In the genomic region with DNA sequence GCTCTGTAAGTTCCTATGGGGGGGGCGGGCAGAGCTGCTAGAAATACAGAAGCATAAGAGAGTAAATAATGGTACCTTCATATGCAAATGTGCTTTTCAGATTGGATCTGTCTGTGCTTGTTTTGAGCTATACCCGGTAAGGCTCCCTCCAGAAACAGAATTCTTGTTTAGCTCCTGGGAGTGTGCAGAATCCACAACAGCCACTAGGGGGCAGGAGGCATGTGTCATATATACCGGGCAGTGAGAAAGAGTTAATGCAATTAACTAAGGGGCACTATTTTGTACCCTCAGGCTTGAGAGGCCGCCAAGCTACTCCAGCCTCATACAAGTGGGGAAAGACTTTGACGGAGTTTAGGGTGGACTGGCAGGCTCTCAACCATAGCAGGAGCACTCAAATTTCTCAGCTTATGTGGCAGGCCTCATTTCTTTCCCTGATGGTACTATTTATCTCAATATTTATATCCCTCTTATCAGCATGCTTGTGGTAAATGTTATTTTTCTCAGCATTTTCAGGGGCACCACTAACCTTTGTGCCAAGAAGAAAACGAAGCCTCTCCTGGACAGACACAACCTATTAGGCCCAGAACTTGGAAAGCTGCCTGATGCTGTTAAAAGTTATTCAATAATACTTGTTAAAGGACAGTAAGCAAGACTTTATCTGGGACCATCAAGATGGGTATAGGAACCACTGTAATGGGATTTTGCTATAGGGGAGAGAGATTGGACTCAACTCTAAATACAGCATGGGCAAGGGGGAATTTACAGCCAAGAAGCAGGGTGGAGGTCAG, we compare ENCODE assay signal across 8 cellular contexts. TPM values are rescaled to one million over a fixed set of nuclear protein-coding genes. Genes with fewer than 3 reads are reported as not detected.
A peak's percentile ranks its signal among the peaks of the same experiment; 100 is the strongest.
DNase-seq lines count a peak whose midpoint lies in the region; ATAC-seq, FAIRE-seq and TF ChIP-seq lines count a peak whose summit lies in the region.

No MANE protein-coding gene starts in this region.

- peak; percentile 72 for ATAC-seq in HG02973 (IDR thresholded peaks at IDR 0.05; ENCODE audit: unreplicated experiment)
- ATAC-seq in HepG2 = peak; percentile 93

- H3K79me2 ChIP-seq in HepG2 (ENCODE audit: insufficient read depth, low read length) = no peaks in the 10 kb centered on the region

- H3K9me3 ChIP-seq in HepG2 (ENCODE audit: low read length) = no peaks in the 10 kb centered on the region

- POLR2A ChIA-PET in HepG2 (lab: Yijun Ruan, JAX) = interaction anchor here (0.6 to 2.8 kb wide), 11 partner anchors 9 to 172 kb away, joined by 3 to 19 read pairs (median 7); a partner anchor contains a TSS

- 0% methylated on average over 4 of the region's 6 CpGs for WGBS in HepG2 (ENCODE audit: low lambda C conversion rate)

- H3K36me3 ChIP-seq in HepG2 (replicated peaks in 1 of 2; ENCODE audit: control insufficient read depth in 1 of 2, insufficient read depth in 2 of 2, low read length in 2 of 2) = no peaks in the 10 kb centered on the region

- TF ChIP-seq POLR2A in HepG2 (IDR thresholded peaks at IDR 0.05; ENCODE audit: insufficient read depth in 1 of 2, low read depth in 2 of 2, low read length in 2 of 2) = no peak

- TF ChIP-seq EP300 in HepG2 (IDR thresholded peaks at IDR 0.05; ENCODE audit: low read depth in 2 of 2, low read length in 2 of 2) (no peak), HepG2 (CRISPR knock-in tag; IDR thresholded peaks at IDR 0.05; ENCODE audit: borderline replicate concordance) (no peak)

- H3K9me3 Mint-ChIP-seq in chondrocyte (ENCODE audit: low read depth) = no peaks in the 10 kb centered on the region

- TF ChIP-seq CTCF in GM10266 (IDR thresholded peaks at IDR 0.05; ENCODE audit: control insufficient read depth, insufficient read depth, low read depth, missing control alignments) (peak; percentile 96), chondrocyte (IDR thresholded peaks at IDR 0.05) (peak; percentile 95), HepG2 (CRISPR knock-in tag; IDR thresholded peaks at IDR 0.05) (peak; percentile 86)

- H3K4me1 ChIP-seq in HepG2 (ENCODE audit: insufficient read depth, low read length) = peaks cover 38% of the 10 kb centered on the region

- H3K9ac ChIP-seq in HepG2 (ENCODE audit: insufficient read depth, low read depth, low read length) = peak overlapping the region; percentile 12; the same call in 1 of the 2 replicates

- no peaks in the 10 kb centered on the region for H4K20me1 ChIP-seq in HepG2 (ENCODE audit: insufficient read depth, low read length)

- CTCF ChIA-PET in HepG2 (lab: Yijun Ruan, JAX; ENCODE audit: low intra/inter-chr PET ratio, low total read pairs) = interaction anchor here (1.1 to 2.3 kb wide), 4 partner anchors 51 to 157 kb away, joined by 3 to 15 read pairs (median 6); a partner anchor contains a TSS

- H3K27ac Mint-ChIP-seq in chondrocyte (ENCODE audit: unreplicated experiment) = no peak overlapping the region

- no peak overlapping the region for H2AFZ ChIP-seq in HepG2 (ENCODE audit: low read length)

- DNase-seq in GM10266 (ENCODE audit: extremely low spot score) (peak; percentile 74), NCI-H446 (lab: John Stamatoyannopoulos, UW) (peak; percentile 15 to 74), chondrocyte (ENCODE audit: low spot score) (peak; percentile 43), HepG2 (ENCODE audit: low spot score) (peak; percentile 66), OCI-M2 (lab: John Stamatoyannopoulos, UW; ENCODE audit: unreplicated experiment) (no peak)
- DNase-seq in activated CD4-positive, CD25-positive, alpha-beta regulatory T cell treated with anti-CD3 and anti-CD28 coated beads, Interleukin-2, amount 50 U/mL, for 72 hours = peak; percentile 72
- DNase-seq in stimulated activated CD4-positive, alpha-beta T cell treated with anti-CD3 and anti-CD28 coated beads, TNF-alpha, amount 100 ng/mL, for 4 hours (ENCODE audit: low read depth in 3 of 3) = peak; percentile 52 to 64 (median 55)

- intact Hi-C loops in HepG2 (cut with micrococcal nuclease; ENCODE audit: unreplicated experiment) = loop anchor here (1.0 to 2.0 kb wide), 2 partner anchors 51 to 157 kb away; a partner anchor contains a TSS

- no TSS peak for BruUV-seq in HepG2 (replicated peaks; lab: Mats Ljungman, UMichigan)

- H3K36me3 Mint-ChIP-seq in chondrocyte (ENCODE audit: low read depth) = no peaks in the 10 kb centered on the region

- in situ Hi-C loops in HepG2 (cut with HindIII; ENCODE audit: extremely low pct_ligation_motif_present, low pct_unique_long_range_greater_than_20kb) = loop anchor here (10.0 kb wide), 2 partner anchors 51 to 161 kb away; a partner anchor contains a TSS

- no peak overlapping the region for H3K4me3 ChIP-seq in HepG2 (replicated peaks in 1 of 3; ENCODE audit: insufficient read depth in 1 of 3, low read depth in 2 of 3, low read length in 3 of 3)

- H3K4me3 Mint-ChIP-seq in chondrocyte (ENCODE audit: unreplicated experiment) = no peak overlapping the region

- no peak overlapping the region for H3K27ac ChIP-seq in HepG2 (ENCODE audit: extremely low read length, insufficient read depth, low read length)

- TF ChIP-seq RAD21 in HepG2 (CRISPR knock-in tag; IDR thresholded peaks at IDR 0.05) = peak; percentile 74

- FAIRE-seq in HepG2 (lab: Jason Lieb, UNC) = peak; percentile 37

- peak overlapping the region; percentile 52 for H3K4me2 ChIP-seq in HepG2 (ENCODE audit: low read depth, low read length)

- H3K27me3 Mint-ChIP-seq in chondrocyte (ENCODE audit: low read depth) = no peaks in the 10 kb centered on the region

- H3K27me3 ChIP-seq in HepG2 (ENCODE audit: control insufficient read depth in 1 of 2, insufficient read depth in 2 of 2, low read length in 2 of 2) = no peaks in the 10 kb centered on the region

- no peaks in the 10 kb centered on the region for H3K4me1 Mint-ChIP-seq in chondrocyte (ENCODE audit: low read depth)

RNA-seq across cellular contexts. Expression of a gene that starts 10.7 kb away (rescaled TPM):
- total RNA-seq in chondrocyte = 4.3 to 12.3 TPM (median 10.7 TPM) in 3 replicates
- total RNA-seq in HepG2 (2016; rRNA removed; fragmentation: Illumina TruSeq; extraction: Trizol) = 216 and 292 TPM in 2 replicates
- total RNA-seq in HepG2 (2016; cell fraction: cytosol; rRNA removed; fragmentation: Illumina TruSeq; extraction: Trizol; ENCODE audit: low read depth) = 661 and 704 TPM in 2 replicates
- total RNA-seq in HepG2 (2016; cell fraction: insoluble cytoplasmic fraction; rRNA removed; fragmentation: Illumina TruSeq; extraction: Trizol) = 238 and 290 TPM in 2 replicates
- 633 and 641 TPM in 2 replicates for total RNA-seq in HepG2 (2016; cell fraction: membrane; rRNA removed; fragmentation: Illumina TruSeq; extraction: Trizol)
- total RNA-seq in HepG2 (2016; cell fraction: nucleus; rRNA removed; fragmentation: Illumina TruSeq; extraction: Trizol) = 133 and 151 TPM in 2 replicates
- polyA plus RNA-seq in HepG2 (2011; rRNA removed) = 159 and 193 TPM in 2 replicates
- polyA plus RNA-seq in HepG2 (2011; cell fraction: cytosol; rRNA removed) = 149 and 152 TPM in 2 replicates
- 166 and 206 TPM in 2 replicates for polyA plus RNA-seq in HepG2 (2011; cell fraction: nucleus; rRNA removed)
- 145 and 146 TPM in 2 replicates for polyA plus RNA-seq in HepG2 (2012)
- polyA plus RNA-seq in HepG2 (2016; cell fraction: cytosol; fragmentation: Illumina TruSeq; extraction: Trizol; ENCODE audit: low read depth) = 677 and 732 TPM in 2 replicates
- polyA plus RNA-seq in HepG2 (2016; cell fraction: insoluble cytoplasmic fraction; fragmentation: Illumina TruSeq; extraction: Trizol; ENCODE audit: low read depth) = 223 and 226 TPM in 2 replicates
- 572 and 580 TPM in 2 replicates for polyA plus RNA-seq in HepG2 (2016; cell fraction: membrane; fragmentation: Illumina TruSeq; extraction: Trizol; ENCODE audit: low read depth)
- 273 and 282 TPM in 2 replicates for polyA plus RNA-seq in HepG2 (2016; cell fraction: nucleus; fragmentation: Illumina TruSeq; extraction: Trizol; ENCODE audit: insufficient read depth, low read depth)
- polyA minus RNA-seq in HepG2 (2011; rRNA and poly(A)+ RNA removed; ENCODE audit: low replicate concordance) = 85.8 and 95.1 TPM in 2 replicates
- polyA minus RNA-seq in HepG2 (2011; cell fraction: cytosol; rRNA and poly(A)+ RNA removed) = 30.3 and 32.7 TPM in 2 replicates
- 68.9 and 72.5 TPM in 2 replicates for polyA minus RNA-seq in HepG2 (2011; cell fraction: nucleus; rRNA and poly(A)+ RNA removed)

RNA-seq across cellular contexts. Expression of a gene that starts 16.9 kb away (rescaled TPM):
- total RNA-seq in chondrocyte (1,031 to 1,215 TPM (median 1,058 TPM) in 3 replicates), HepG2 (2016; rRNA removed; fragmentation: Illumina TruSeq; extraction: Trizol) (2,066 and 2,598 TPM in 2 replicates)
- 1,884 and 2,042 TPM in 2 replicates for total RNA-seq in HepG2 (2016; cell fraction: cytosol; rRNA removed; fragmentation: Illumina TruSeq; extraction: Trizol; ENCODE audit: low read depth)
- 2,199 and 2,677 TPM in 2 replicates for total RNA-seq in HepG2 (2016; cell fraction: insoluble cytoplasmic fraction; rRNA removed; fragmentation: Illumina TruSeq; extraction: Trizol)
- 1,573 and 1,587 TPM in 2 replicates for total RNA-seq in HepG2 (2016; cell fraction: membrane; rRNA removed; fragmentation: Illumina TruSeq; extraction: Trizol)
- total RNA-seq in HepG2 (2016; cell fraction: nucleus; rRNA removed; fragmentation: Illumina TruSeq; extraction: Trizol) = 582 and 612 TPM in 2 replicates
- 1,130 and 1,263 TPM in 2 replicates for polyA plus RNA-seq in HepG2 (2011; rRNA removed)
- 1,588 and 1,623 TPM in 2 replicates for polyA plus RNA-seq in HepG2 (2011; cell fraction: cytosol; rRNA removed)
- 397 and 543 TPM in 2 replicates for polyA plus RNA-seq in HepG2 (2011; cell fraction: nucleus; rRNA removed)
- polyA plus RNA-seq in HepG2 (2012) = 1,977 and 2,062 TPM in 2 replicates
- polyA plus RNA-seq in HepG2 (2016; cell fraction: cytosol; fragmentation: Illumina TruSeq; extraction: Trizol; ENCODE audit: low read depth) = 1,937 and 2,024 TPM in 2 replicates
- 1,705 and 1,710 TPM in 2 replicates for polyA plus RNA-seq in HepG2 (2016; cell fraction: insoluble cytoplasmic fraction; fragmentation: Illumina TruSeq; extraction: Trizol; ENCODE audit: low read depth)
- polyA plus RNA-seq in HepG2 (2016; cell fraction: membrane; fragmentation: Illumina TruSeq; extraction: Trizol; ENCODE audit: low read depth) = 1,088 and 1,107 TPM in 2 replicates
- polyA plus RNA-seq in HepG2 (2016; cell fraction: nucleus; fragmentation: Illumina TruSeq; extraction: Trizol; ENCODE audit: insufficient read depth, low read depth) = 679 and 692 TPM in 2 replicates
- polyA minus RNA-seq in HepG2 (2011; rRNA and poly(A)+ RNA removed; ENCODE audit: low replicate concordance) = 1,440 and 2,606 TPM in 2 replicates
- polyA minus RNA-seq in HepG2 (2011; cell fraction: cytosol; rRNA and poly(A)+ RNA removed) = 681 and 793 TPM in 2 replicates
- 194 and 303 TPM in 2 replicates for polyA minus RNA-seq in HepG2 (2011; cell fraction: nucleus; rRNA and poly(A)+ RNA removed)

RNA-seq across cellular contexts. Expression of a gene that starts 51.4 kb away (rescaled TPM):
- total RNA-seq in chondrocyte (1.6 to 47.6 TPM (median 43.5 TPM) in 3 replicates), HepG2 (2016; rRNA removed; fragmentation: Illumina TruSeq; extraction: Trizol) (7.3 and 13.6 TPM in 2 replicates)
- total RNA-seq in HepG2 (2016; cell fraction: cytosol; rRNA removed; fragmentation: Illumina TruSeq; extraction: Trizol; ENCODE audit: low read depth) = 3.5 and 3.8 TPM in 2 replicates
- 6.3 and 14.4 TPM in 2 replicates for total RNA-seq in HepG2 (2016; cell fraction: insoluble cytoplasmic fraction; rRNA removed; fragmentation: Illumina TruSeq; extraction: Trizol)
- total RNA-seq in HepG2 (2016; cell fraction: membrane; rRNA removed; fragmentation: Illumina TruSeq; extraction: Trizol) = 3.2 and 4.6 TPM in 2 replicates
- 9.6 and 14.3 TPM in 2 replicates for total RNA-seq in HepG2 (2016; cell fraction: nucleus; rRNA removed; fragmentation: Illumina TruSeq; extraction: Trizol)
- polyA plus RNA-seq in HepG2 (2011; rRNA removed) = 21.3 and 37.6 TPM in 2 replicates
- 20.1 and 21.2 TPM in 2 replicates for polyA plus RNA-seq in HepG2 (2011; cell fraction: cytosol; rRNA removed)
- 40.8 and 61.1 TPM in 2 replicates for polyA plus RNA-seq in HepG2 (2011; cell fraction: nucleus; rRNA removed)
- polyA plus RNA-seq in HepG2 (2012) = 26.6 and 37.4 TPM in 2 replicates
- polyA plus RNA-seq in HepG2 (2016; cell fraction: cytosol; fragmentation: Illumina TruSeq; extraction: Trizol; ENCODE audit: low read depth) = 2.0 and 2.3 TPM in 2 replicates
- polyA plus RNA-seq in HepG2 (2016; cell fraction: insoluble cytoplasmic fraction; fragmentation: Illumina TruSeq; extraction: Trizol; ENCODE audit: low read depth) = 3.6 and 5.9 TPM in 2 replicates
- polyA plus RNA-seq in HepG2 (2016; cell fraction: membrane; fragmentation: Illumina TruSeq; extraction: Trizol; ENCODE audit: low read depth) = 2.2 and 2.8 TPM in 2 replicates
- polyA plus RNA-seq in HepG2 (2016; cell fraction: nucleus; fragmentation: Illumina TruSeq; extraction: Trizol; ENCODE audit: insufficient read depth, low read depth) = 14.9 and 19.2 TPM in 2 replicates
- 1.4 and 45.5 TPM in 2 replicates for polyA minus RNA-seq in HepG2 (2011; rRNA and poly(A)+ RNA removed; ENCODE audit: low replicate concordance)
- polyA minus RNA-seq in HepG2 (2011; cell fraction: cytosol; rRNA and poly(A)+ RNA removed) = 24.7 and 31.6 TPM in 2 replicates
- polyA minus RNA-seq in HepG2 (2011; cell fraction: nucleus; rRNA and poly(A)+ RNA removed) = 11.8 and 18.9 TPM in 2 replicates

Comparison
In these comparisons a context has a peak if more than half of its experiments do, and no peak if none do; other contexts are left out.
1. RNA of a gene that starts 10.7 kb away (total RNA-seq): 133 to 704 TPM in HepG2; 4.3 to 12.3 TPM in chondrocyte; every median in the first group is over 10 times any median in the second.
2. Peak in every context shown above with its lines, with median percentiles within 50 percentile points of each other: CTCF ChIP-seq.